Comparison of ENCODE assay signal across 8 cellular contexts in the genomic region with DNA sequence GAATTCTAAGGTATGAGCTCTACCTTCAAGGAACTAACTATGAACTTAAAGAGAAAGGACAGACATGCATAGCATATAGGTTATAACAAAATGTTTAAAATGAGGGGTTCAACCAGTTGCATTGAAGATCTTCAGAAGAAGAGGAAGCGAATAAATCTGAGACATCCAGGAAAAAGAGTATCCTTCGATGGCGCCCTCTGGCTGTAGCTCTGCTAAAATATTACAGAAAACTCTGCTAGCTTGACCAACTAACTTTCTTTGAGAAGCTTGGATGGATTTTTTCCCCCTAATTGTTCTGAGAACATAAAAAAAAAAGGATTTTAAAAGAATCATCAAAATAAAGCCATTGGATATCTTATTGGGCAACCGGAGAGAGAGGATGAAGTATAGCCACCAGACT.
DNase-seq lines count a peak whose midpoint lies in the region; ATAC-seq and TF ChIP-seq lines count a peak whose summit lies in the region.

No MANE protein-coding gene starts in this region.

- peak; percentile 42 for TF ChIP-seq CTCF in astrocyte of the cerebellum (IDR thresholded peaks at IDR 0.05; ENCODE audit: low read depth, low read length, missing control alignments)

- no peak overlapping the region for H3K4me3 ChIP-seq in astrocyte of the cerebellum (ENCODE audit: low read depth, low read length)

- H3K4me3 Mint-ChIP-seq in T-helper 17 cell: no peak overlapping the region

- no peak for ATAC-seq in T-helper 17 cell

- peak; percentile 58 for TF ChIP-seq RAD21 in Ishikawa (IDR thresholded peaks at IDR 0.05; ENCODE audit: low read depth)

- H3K36me3 Mint-ChIP-seq in T-helper 17 cell (ENCODE audit: low read depth): no peaks in the 10 kb centered on the region

- peak; percentile 13 for DNase-seq in CD1c-positive myeloid dendritic cell (ENCODE audit: extremely low spot score)
- DNase-seq in astrocyte of the cerebellum (ENCODE audit: low read depth): peak; percentile 19
- peak; percentile 40 for DNase-seq in medulla oblongata (ENCODE audit: extremely low spot score)
- no peak for DNase-seq in T-helper 17 cell
- DNase-seq in NCI-H1417 treated with DMSO at 0.1 percent for 48 hours (lab: John Stamatoyannopoulos, UW): no peak
- no peak for DNase-seq in SHP77 (lab: John Stamatoyannopoulos, UW)
- DNase-seq in T-helper 9 cell: no peak

- no peak overlapping the region for H3K27ac Mint-ChIP-seq in T-helper 17 cell

- H3K27me3 Mint-ChIP-seq in T-helper 17 cell: no peaks in the 10 kb centered on the region

- no peaks in the 10 kb centered on the region for H3K9me3 ChIP-seq in T-helper 17 cell (ENCODE audit: control insufficient read depth, low read length, poor library complexity, severe bottlenecking)

- in situ Hi-C loops in astrocyte of the cerebellum (cut with HindIII; ENCODE audit: low sequenced_read_pairs): no loop called here

- no peak for TF ChIP-seq EP300 in Ishikawa (IDR thresholded peaks at IDR 0.05; ENCODE audit: borderline replicate concordance)

- H3K4me1 Mint-ChIP-seq in T-helper 17 cell: no peaks in the 10 kb centered on the region

TF ChIP-seq in Ishikawa, 13 proteins besides CTCF, POLR2A, EP300 and RAD21:
- no peak for TF ChIP-seq NFIC (IDR thresholded peaks at IDR 0.05)
- TF ChIP-seq FOXM1 (IDR thresholded peaks at IDR 0.05; ENCODE audit: borderline replicate concordance, low read depth): no peak
- no peak for TF ChIP-seq TEAD4 (IDR thresholded peaks at IDR 0.05)
- TF ChIP-seq USF1 (IDR thresholded peaks at IDR 0.05): no peak
- no peak for TF ChIP-seq YY1 (IDR thresholded peaks at IDR 0.05; ENCODE audit: low read depth)
- TF ChIP-seq REST (IDR thresholded peaks at IDR 0.05; ENCODE audit: low read depth): no peak
- no peak for TF ChIP-seq TCF12 (IDR thresholded peaks at IDR 0.05; ENCODE audit: low read depth)
- TF ChIP-seq TAF1 (IDR thresholded peaks at IDR 0.05; ENCODE audit: low read depth): no peak

Comparison
In these comparisons a context has a peak if more than half of its experiments do, and no peak if none do; other contexts are left out.
1. DNase-seq: peak in CD1c-positive myeloid dendritic cell (single experiment), astrocyte of the cerebellum (single experiment) and medulla oblongata (single experiment); none in T-helper 17 cell (0 of 3), NCI-H1417 treated with DMSO at 0.1 percent for 48 hours (single experiment), SHP77 (0 of 2) and T-helper 9 cell (single experiment).